Comparison of ENCODE assay signal across 9 cellular contexts in the genomic region with DNA sequence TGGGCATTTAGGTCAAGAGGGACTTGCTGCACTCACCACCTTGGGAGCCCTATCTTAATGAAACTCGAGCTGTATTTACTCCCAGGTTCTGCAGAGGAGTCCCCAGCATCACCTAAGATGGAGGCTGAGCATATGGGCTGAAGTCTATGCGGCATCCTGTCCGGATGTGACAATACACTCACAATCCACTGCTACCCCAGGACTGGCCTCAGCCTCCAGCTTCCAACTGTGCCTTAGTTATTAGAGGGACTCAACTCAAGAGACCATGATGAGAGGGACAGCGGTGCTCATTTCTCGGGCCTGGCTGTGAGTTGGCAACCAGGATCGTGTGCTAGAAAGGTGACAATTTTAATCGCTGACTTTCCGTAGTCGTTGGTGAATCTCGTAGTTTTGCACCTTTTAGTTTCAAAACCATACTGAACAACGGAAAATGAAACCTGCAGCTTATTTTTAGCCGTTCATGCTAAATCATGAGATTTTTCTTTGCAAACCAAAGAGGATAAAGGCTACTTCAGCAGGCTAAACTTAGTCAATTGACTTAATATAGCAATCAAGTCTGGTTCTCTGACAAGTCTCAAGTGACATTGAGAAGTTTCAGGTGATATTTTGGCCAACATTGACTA. TPM values are rescaled to one million over a fixed set of nuclear protein-coding genes. Genes with fewer than 3 reads are reported as not detected.
DNase-seq lines count a peak whose midpoint lies in the region; ATAC-seq and TF ChIP-seq lines count a peak whose summit lies in the region.
"Had no signal": no experiment of that assay in that cellular context is flagged by ENCODE, and none has a peak within 500 bp of the region (broad histone marks: within the 10 kb centered on the region; RNA-seq: fewer than 3 reads in every experiment).

No MANE protein-coding gene starts in this region.

- TF ChIP-seq CTCF in HFFc6 (IDR thresholded peaks at IDR 0.05) (no peak), mammary epithelial cell (conservative IDR thresholded peaks at IDR 0.05 in 1 of 2, IDR thresholded peaks at IDR 0.05 in 1 of 2; ENCODE audit: extremely low read depth in 1 of 2, insufficient read depth in 1 of 2, low read depth in 1 of 2, low read length in 2 of 2) (no peak)

- no peaks in the 10 kb centered on the region for H4K20me1 ChIP-seq in mammary epithelial cell (ENCODE audit: insufficient read depth, low read length)

- H3K9ac ChIP-seq in mammary epithelial cell (ENCODE audit: insufficient read depth, low read length), result no peak overlapping the region

- peaks cover 8% of the 10 kb centered on the region for H3K36me3 ChIP-seq in mammary epithelial cell (ENCODE audit: insufficient read depth, low read length)

- CTCF ChIA-PET in activated naive CD4-positive, alpha-beta T cell treated with anti-CD3 and anti-CD28 coated beads for 36 hours (lab: Charles Lee), result interaction anchor here (0.6 kb wide), 1 partner anchor 52 kb away, joined by 3 read pairs; no protein-coding TSS in a partner anchor
- CTCF ChIA-PET in mammary epithelial cell (lab: Charles Lee; ENCODE audit: low non-redundant PET), result no interaction called here

- H3K4me3 Mint-ChIP-seq in activated naive CD4-positive, alpha-beta T cell treated with anti-CD3 and anti-CD28 coated beads for 36 hours, result no peak overlapping the region
- H3K4me3 Mint-ChIP-seq in T-helper 1 cell treated with Interleukin-12 subunit alpha and Interleukin-12 subunit beta and Interleukin-4 antibody, amounts not matched to agents 30 μg/mL and 1 μg/mL, for 36 hours, result no peak overlapping the region
- H3K4me3 Mint-ChIP-seq in stimulated activated naive B cell treated with anti-CD40 and anti-IgM and Interleukin-4, amounts not matched to agents 10 μg/mL and 1 μg/mL and 100 μg/mL, for 72 hours, result no peak overlapping the region
- no peak overlapping the region for H3K4me3 Mint-ChIP-seq in HFFc6

- H3K27me3 ChIP-seq in mammary epithelial cell (ENCODE audit: insufficient read depth, low read length), result no peaks in the 10 kb centered on the region

- no TSS peak for BruUV-seq in mammary epithelial cell (replicated peaks; lab: Mats Ljungman, UMichigan)

- H3K36me3 Mint-ChIP-seq in activated naive CD4-positive, alpha-beta T cell treated with anti-CD3 and anti-CD28 coated beads for 36 hours (ENCODE audit: low read depth), result no peaks in the 10 kb centered on the region
- peaks cover 1% of the 10 kb centered on the region for H3K36me3 Mint-ChIP-seq in T-helper 1 cell treated with Interleukin-12 subunit alpha and Interleukin-12 subunit beta and Interleukin-4 antibody, amounts not matched to agents 30 μg/mL and 1 μg/mL, for 36 hours (ENCODE audit: low read depth)
- H3K36me3 Mint-ChIP-seq in stimulated activated naive B cell treated with anti-CD40 and anti-IgM and Interleukin-4, amounts not matched to agents 10 μg/mL and 1 μg/mL and 100 μg/mL, for 72 hours, result no peaks in the 10 kb centered on the region
- H3K36me3 Mint-ChIP-seq in HFFc6 (ENCODE audit: low read depth), result peaks cover 74% of the 10 kb centered on the region

- peak; percentile 62 for ATAC-seq in HG02852 (IDR thresholded peaks at IDR 0.05; ENCODE audit: unreplicated experiment)
- ATAC-seq in stimulated activated naive B cell treated with anti-CD40 and anti-IgM and Interleukin-4, amounts not matched to agents 10 μg/mL and 1 μg/mL and 100 μg/mL, for 72 hours (replicated peaks), result peak; percentile 73 to 78

- no peak overlapping the region for H2AFZ ChIP-seq in mammary epithelial cell (ENCODE audit: low read depth, low read length)

- in situ Hi-C loops in mammary epithelial cell (cut with MboI; ENCODE audit: low sequenced_read_pairs in 2 of 2), result no loop called here

- peaks cover 22% of the 10 kb centered on the region for H3K4me1 Mint-ChIP-seq in activated naive CD4-positive, alpha-beta T cell treated with anti-CD3 and anti-CD28 coated beads for 36 hours (ENCODE audit: low read depth)
- peaks cover 28% of the 10 kb centered on the region for H3K4me1 Mint-ChIP-seq in T-helper 1 cell treated with Interleukin-12 subunit alpha and Interleukin-12 subunit beta and Interleukin-4 antibody, amounts not matched to agents 30 μg/mL and 1 μg/mL, for 36 hours (ENCODE audit: low read depth)
- H3K4me1 Mint-ChIP-seq in stimulated activated naive B cell treated with anti-CD40 and anti-IgM and Interleukin-4, amounts not matched to agents 10 μg/mL and 1 μg/mL and 100 μg/mL, for 72 hours, result peaks cover 19 to 21% of the 10 kb centered on the region in 2 donors
- peaks cover 80% of the 10 kb centered on the region for H3K4me1 Mint-ChIP-seq in HFFc6 (ENCODE audit: low read depth)

- H3K4me3 ChIP-seq in mammary epithelial cell (replicated peaks in 1 of 3; ENCODE audit: insufficient read depth in 1 of 3, low read depth in 2 of 3, low read length in 3 of 3), result no peak overlapping the region

- intact Hi-C loops in activated naive CD4-positive, alpha-beta T cell treated with anti-CD3 and anti-CD28 coated beads for 36 hours (cut with micrococcal nuclease), result no loop called here
- intact Hi-C loops in mammary epithelial cell (cut with micrococcal nuclease), result no loop called here

- no peaks in the 10 kb centered on the region for H3K9me3 Mint-ChIP-seq in activated naive CD4-positive, alpha-beta T cell treated with anti-CD3 and anti-CD28 coated beads for 36 hours
- H3K9me3 Mint-ChIP-seq in T-helper 1 cell treated with Interleukin-12 subunit alpha and Interleukin-12 subunit beta and Interleukin-4 antibody, amounts not matched to agents 30 μg/mL and 1 μg/mL, for 36 hours, result peaks cover 5% of the 10 kb centered on the region
- H3K9me3 Mint-ChIP-seq in stimulated activated naive B cell treated with anti-CD40 and anti-IgM and Interleukin-4, amounts not matched to agents 10 μg/mL and 1 μg/mL and 100 μg/mL, for 72 hours, result no peaks in the 10 kb centered on the region
- H3K9me3 Mint-ChIP-seq in HFFc6, result no peaks in the 10 kb centered on the region

- H3K27ac Mint-ChIP-seq in activated naive CD4-positive, alpha-beta T cell treated with anti-CD3 and anti-CD28 coated beads for 36 hours, result peak overlapping the region; percentile 58
- H3K27ac Mint-ChIP-seq in T-helper 1 cell treated with Interleukin-12 subunit alpha and Interleukin-12 subunit beta and Interleukin-4 antibody, amounts not matched to agents 30 μg/mL and 1 μg/mL, for 36 hours, result peak overlapping the region; percentile 73
- peak overlapping the region; percentile 89 for H3K27ac Mint-ChIP-seq in stimulated activated naive B cell treated with anti-CD40 and anti-IgM and Interleukin-4, amounts not matched to agents 10 μg/mL and 1 μg/mL and 100 μg/mL, for 72 hours
- no peak overlapping the region for H3K27ac Mint-ChIP-seq in HFFc6

- no peak overlapping the region for H3K4me2 ChIP-seq in mammary epithelial cell (ENCODE audit: insufficient read depth, low read depth, low read length)

- H3K79me2 ChIP-seq in mammary epithelial cell (ENCODE audit: insufficient read depth, low read length), result peaks cover 36% of the 10 kb centered on the region

- WGBS in mammary epithelial cell (ENCODE audit: low coverage, missing lambda C conversion rate), result 97% methylated on average over 10 of the region's 12 CpGs

- DNase-seq in activated naive CD4-positive, alpha-beta T cell treated with anti-CD3 and anti-CD28 coated beads for 36 hours, result peak; percentile 29
- no peak for DNase-seq in activated naive CD4-positive, alpha-beta T cell (lab: John Stamatoyannopoulos, UW)
- DNase-seq in stimulated activated naive B cell treated with anti-CD40 and anti-IgM and Interleukin-4, amounts not matched to agents 10 μg/mL and 1 μg/mL and 100 μg/mL, for 72 hours, result no peak
- DNase-seq in DMS79 (lab: John Stamatoyannopoulos, UW) (no peak), HFFc6 (no peak), mammary epithelial cell (no peak)

- H3K4me1 ChIP-seq in mammary epithelial cell (ENCODE audit: insufficient read depth, low read length), result peaks cover 12% of the 10 kb centered on the region

- H3K27ac ChIP-seq in mammary epithelial cell (ENCODE audit: insufficient read depth, low read depth, low read length), result no peak overlapping the region
- H3K27ac ChIP-seq: VCaP had no signal

- dilution Hi-C loops in mammary epithelial cell (cut with HindIII; ENCODE audit: low sequenced_read_pairs), result no loop called here

- no peaks in the 10 kb centered on the region for H3K9me3 ChIP-seq in mammary epithelial cell (replicated peaks; ENCODE audit: insufficient read depth, low read length)

- no peaks in the 10 kb centered on the region for H3K27me3 Mint-ChIP-seq in activated naive CD4-positive, alpha-beta T cell treated with anti-CD3 and anti-CD28 coated beads for 36 hours (ENCODE audit: low read depth)
- H3K27me3 Mint-ChIP-seq in T-helper 1 cell treated with Interleukin-12 subunit alpha and Interleukin-12 subunit beta and Interleukin-4 antibody, amounts not matched to agents 30 μg/mL and 1 μg/mL, for 36 hours (ENCODE audit: low read depth), result peaks cover under 1% of the 10 kb centered on the region
- H3K27me3 Mint-ChIP-seq in stimulated activated naive B cell treated with anti-CD40 and anti-IgM and Interleukin-4, amounts not matched to agents 10 μg/mL and 1 μg/mL and 100 μg/mL, for 72 hours, result no peaks in the 10 kb centered on the region
- H3K27me3 Mint-ChIP-seq in HFFc6 (ENCODE audit: insufficient read depth), result no peaks in the 10 kb centered on the region; the same call in none of the 2 replicates

RNA-seq across cellular contexts. Expression of a gene that starts 11.1 kb away (rescaled TPM):
- 10 to 100 TPM; 16.3 to 18.6 TPM for total RNA-seq in activated naive CD4-positive, alpha-beta T cell treated with anti-CD3 and anti-CD28 coated beads for 36 hours
- 100 to 1,000 TPM; 146 to 172 (median 158) TPM for total RNA-seq in HFFc6 (2021; fragmentation: NEBNext Ultra II Directional; extraction: Animal tissue kit (Norgen Biotek cat#: 25700))
- total RNA-seq in mammary epithelial cell, result 100 to 1,000 TPM in 1 of 2 donors, 10 to 100 TPM in 1; 64.7 to 110 TPM
- polyA plus RNA-seq in mammary epithelial cell, result 33.8 TPM
- 57.1 TPM for polyA minus RNA-seq in mammary epithelial cell
